ENCODE assay signal across 10 cellular contexts in genomic region chr4:24551492-24552330, GRCh38. TPM values are rescaled to one million over a fixed set of nuclear protein-coding genes. Genes with fewer than 3 reads are reported as not detected.
DNase-seq lines count a peak whose midpoint lies in the region; ATAC-seq and TF ChIP-seq lines count a peak whose summit lies in the region.
"Had no signal": no experiment of that assay in that cellular context is flagged by ENCODE, and none has a peak within 500 bp of the region (broad histone marks: within the 10 kb centered on the region; RNA-seq: fewer than 3 reads in every experiment).

No MANE protein-coding gene starts in this region.

- peaks cover 15% of the 10 kb centered on the region for H3K4me1 ChIP-seq in mesodermal cell (ENCODE audit: control insufficient read depth, insufficient read depth, low read length, poor library complexity, severe bottlenecking)

- H3K9me3 Mint-ChIP-seq in CD4-positive, alpha-beta T cell: no peaks in the 10 kb centered on the region

- H3K27ac Mint-ChIP-seq in CD4-positive, alpha-beta T cell: peak overlapping the region; percentile 24

- peaks cover 15% of the 10 kb centered on the region for H3K36me3 ChIP-seq in brain microvascular endothelial cell (replicated peaks)
- H3K36me3 ChIP-seq in mesodermal cell (ENCODE audit: control insufficient read depth, insufficient read depth, low read length): peaks cover 63% of the 10 kb centered on the region
- peaks cover 80% of the 10 kb centered on the region for H3K36me3 ChIP-seq in WERI-Rb-1

- CTCF ChIA-PET in CD4-positive, alpha-beta T cell (lab: Charles Lee): interaction anchor here (0.6 to 1.3 kb wide), 4 partner anchors 22 to 833 kb away, joined by 3 to 4 read pairs (median 3); no protein-coding TSS in a partner anchor

- intact Hi-C loops in CD4-positive, alpha-beta T cell (cut with DNase I, micrococcal nuclease): no loop called here
- intact Hi-C loops in lower leg skin (cut with DNase I; ENCODE audit: low total_unique reads): no loop called here

- H3K36me3 Mint-ChIP-seq in CD4-positive, alpha-beta T cell (ENCODE audit: low read depth): peaks cover 81% of the 10 kb centered on the region

- no peaks in the 10 kb centered on the region for H3K27me3 Mint-ChIP-seq in CD4-positive, alpha-beta T cell

- H3K9me3 ChIP-seq in CD4-positive, alpha-beta T cell (ENCODE audit: control insufficient read depth, low read length): no peaks in the 10 kb centered on the region
- H3K9me3 ChIP-seq in mesodermal cell (ENCODE audit: control insufficient read depth, low read length) (no peaks in the 10 kb centered on the region), WERI-Rb-1 (ENCODE audit: severe bottlenecking) (no peaks in the 10 kb centered on the region)

- peaks cover 64% of the 10 kb centered on the region for H3K4me1 Mint-ChIP-seq in CD4-positive, alpha-beta T cell (ENCODE audit: low read depth)

- H3K4me3 ChIP-seq in brain microvascular endothelial cell (ENCODE audit: low read depth, low read length) (no peak overlapping the region), mesodermal cell (ENCODE audit: extremely low read depth, insufficient read depth, low read length, poor library complexity, severe bottlenecking) (no peak overlapping the region), WERI-Rb-1 (ENCODE audit: low read depth, low read length) (no peak overlapping the region), lower leg skin (ENCODE audit: low read depth, poor library complexity, severe bottlenecking) (no peak overlapping the region)

- TF ChIP-seq POLR2A in lower leg skin (IDR thresholded peaks at IDR 0.05): no peak

- TF ChIP-seq CTCF in CD4-positive, alpha-beta T cell (IDR thresholded peaks at IDR 0.05): peak; percentile 43
- TF ChIP-seq CTCF in brain microvascular endothelial cell (IDR thresholded peaks at IDR 0.05; ENCODE audit: low read depth, low read length, missing control alignments) (no peak), WERI-Rb-1 (IDR thresholded peaks at IDR 0.05; ENCODE audit: low read depth, low read length) (no peak), lower leg skin (IDR thresholded peaks at IDR 0.05) (no peak)

- H3K4me3 Mint-ChIP-seq in CD4-positive, alpha-beta T cell: no peak overlapping the region

- in situ Hi-C loops in brain microvascular endothelial cell (cut with HindIII; ENCODE audit: low pct_ligation_motif_present, low sequenced_read_pairs): no loop called here

- POLR2A ChIA-PET in CD4-positive, alpha-beta T cell (lab: Charles Lee): interaction anchor here (2.2 kb wide), 1 partner anchor 33 kb away, joined by 7 read pairs; the partner anchor contains the start of gene DHX15

- no peak for DNase-seq in CD4-positive, alpha-beta T cell
- DNase-seq in brain microvascular endothelial cell: no peak
- DNase-seq in WERI-Rb-1: no peak
- no peak for DNase-seq in activated effector memory CD4-positive, alpha-beta T cell treated with anti-CD3 and anti-CD28 coated beads, Interleukin-2, amount 50 U/mL, for 16 hours
- no peak for DNase-seq in lower leg skin (ENCODE audit: low spot score in 2 of 2)
- DNase-seq in stimulated activated CD4-positive, alpha-beta T cell treated with anti-CD3 and anti-CD28 coated beads, Interleukin-12 subunit alpha, Interleukin-12 subunit beta, amount 100 ng/mL, for 4 hours: no peak
- DNase-seq: activated naive CD4-positive, alpha-beta T cell treated with anti-CD3 and anti-CD28 coated beads, Interleukin-2, amount 50 U/mL, for 16 hours; RPMI8226 had no signal

- H3K27me3 ChIP-seq in CD4-positive, alpha-beta T cell (ENCODE audit: control insufficient read depth, insufficient read depth, low read length): no peaks in the 10 kb centered on the region
- H3K27me3 ChIP-seq in brain microvascular endothelial cell (replicated peaks): no peaks in the 10 kb centered on the region
- no peaks in the 10 kb centered on the region for H3K27me3 ChIP-seq in WERI-Rb-1 (ENCODE audit: insufficient read depth, low read depth, severe bottlenecking)

- no peak overlapping the region for H3K27ac ChIP-seq in CD4-positive, alpha-beta T cell (ENCODE audit: low read depth, low read length)
- peak overlapping the region; percentile 30 for H3K27ac ChIP-seq in brain microvascular endothelial cell
- peak overlapping the region; percentile 60 for H3K27ac ChIP-seq in mesodermal cell (ENCODE audit: low read depth, low read length, severe bottlenecking)
- H3K27ac ChIP-seq in WERI-Rb-1: no peak overlapping the region

- no peak for ATAC-seq in CD4-positive, alpha-beta T cell (ENCODE audit: poor library complexity)
- peak; percentile 36 for ATAC-seq in HG03565 (IDR thresholded peaks at IDR 0.05; ENCODE audit: unreplicated experiment)

- WGBS in mesodermal cell (ENCODE audit: insufficient coverage in 2 of 2), 2 experiments: no CpG with 5 or more reads among the region's 2 CpGs
- 85 to 89% methylated on average over 2 of the region's 2 CpGs for WGBS in lower leg skin, 2 donors

RNA-seq across cellular contexts. Expression of gene DHX15, which starts 32.6 kb away (rescaled TPM):
- total RNA-seq in CD4-positive, alpha-beta T cell: 100 to 1,000 TPM; 208 to 209 TPM
- 132 TPM for polyA plus RNA-seq in mesodermal cell (2013, experiment 1 of 2)
- 131 TPM for polyA plus RNA-seq in mesodermal cell (2013, experiment 2 of 2)
- 100 to 1,000 TPM; 106 to 125 (median 119) TPM for total RNA-seq in lower leg skin

Comparison
In these comparisons a context has a peak if more than half of its experiments do, and no peak if none do; other contexts are left out.
1. H3K27ac ChIP-seq: peak in brain microvascular endothelial cell (single experiment) and mesodermal cell (single experiment); none in CD4-positive, alpha-beta T cell (single experiment) and WERI-Rb-1 (single experiment).